Comparison of ENCODE assay signal across 9 cellular contexts in the genomic region with DNA sequence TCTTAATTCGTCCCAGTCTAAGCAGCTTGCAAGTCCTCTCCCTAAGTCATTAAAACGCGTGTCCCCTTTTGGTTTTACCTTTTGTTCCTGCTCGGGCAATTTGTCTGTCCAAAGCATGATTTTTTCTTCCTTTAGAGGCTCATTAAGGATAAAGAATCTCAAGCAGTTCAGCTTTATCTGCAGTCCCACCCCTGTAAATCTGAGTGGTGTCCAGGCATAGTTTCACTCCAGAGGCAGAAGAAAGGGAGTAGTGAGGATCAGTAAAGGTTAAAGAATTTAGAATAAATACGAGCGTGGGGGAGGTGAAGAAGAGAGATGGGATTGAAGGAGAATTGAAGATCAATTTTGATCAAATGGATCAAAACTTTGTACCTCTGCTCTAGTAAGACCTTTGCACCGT. TPM values are rescaled to one million over a fixed set of nuclear protein-coding genes. Genes with fewer than 3 reads are reported as not detected.
DNase-seq lines count a peak whose midpoint lies in the region; ATAC-seq and TF ChIP-seq lines count a peak whose summit lies in the region.
"Had no signal": no experiment of that assay in that cellular context is flagged by ENCODE, and none has a peak within 500 bp of the region (broad histone marks: within the 10 kb centered on the region; RNA-seq: fewer than 3 reads in every experiment).

No MANE protein-coding gene starts in this region.

- H3K27ac ChIP-seq in 22Rv1 (peak overlapping the region; percentile 85), HL-60 (replicated peaks) (peak overlapping the region; percentile 81), mammary epithelial cell (ENCODE audit: insufficient read depth, low read depth, low read length) (peak overlapping the region; percentile 81)

- peak overlapping the region; percentile 98 for H3K9ac ChIP-seq in mammary epithelial cell (ENCODE audit: insufficient read depth, low read length)

- CTCF ChIA-PET in mammary epithelial cell (lab: Charles Lee; ENCODE audit: low non-redundant PET) = no interaction called here

- no peak for DNase-seq in HL-60 (ENCODE audit: low read depth in 1 of 2, low spot score in 1 of 2)
- DNase-seq in mammary epithelial cell = no peak
- no peak for DNase-seq in effector CD4-positive, alpha-beta T cell
- no peak for DNase-seq in D341Med (ENCODE audit: low spot score)
- no peak for DNase-seq in SW 1271 (lab: John Stamatoyannopoulos, UW)

- no peak for ATAC-seq in HG02623 (IDR thresholded peaks at IDR 0.05; ENCODE audit: unreplicated experiment)

- H3K9me3 ChIP-seq in mammary epithelial cell (replicated peaks; ENCODE audit: insufficient read depth, low read length) = no peaks in the 10 kb centered on the region
- H3K9me3 ChIP-seq in mononuclear cell (ENCODE audit: low read depth, low read length) = no peaks in the 10 kb centered on the region

- dilution Hi-C loops in mammary epithelial cell (cut with HindIII; ENCODE audit: low sequenced_read_pairs) = loop anchor here (5.0 kb wide), 1 partner anchor 107 kb away; no protein-coding TSS in a partner anchor

- H3K4me3 ChIP-seq in HL-60 (replicated peaks; ENCODE audit: insufficient read depth, low read length) = peak overlapping the region; percentile 95
- peak overlapping the region; percentile 91 to 96 (median 93) for H3K4me3 ChIP-seq in mammary epithelial cell (replicated peaks in 1 of 3; ENCODE audit: insufficient read depth in 1 of 3, low read depth in 2 of 3, low read length in 3 of 3)
- peak overlapping the region; percentile 63 for H3K4me3 ChIP-seq in mononuclear cell (ENCODE audit: low read length)

- H4K20me1 ChIP-seq in mammary epithelial cell (ENCODE audit: insufficient read depth, low read length) = no peaks in the 10 kb centered on the region

- TF ChIP-seq CTCF in 22Rv1 (IDR thresholded peaks at IDR 0.05) (no peak), HL-60 (IDR thresholded peaks at IDR 0.05; ENCODE audit: insufficient read depth, low read length) (no peak), mammary epithelial cell (conservative IDR thresholded peaks at IDR 0.05 in 1 of 2, IDR thresholded peaks at IDR 0.05 in 1 of 2; ENCODE audit: extremely low read depth in 1 of 2, insufficient read depth in 1 of 2, low read depth in 1 of 2, low read length in 2 of 2) (no peak)

- WGBS in mammary epithelial cell (ENCODE audit: low coverage, missing lambda C conversion rate) = 40% methylated on average over 7 of the region's 7 CpGs

- peak overlapping the region; percentile 93 for H3K4me2 ChIP-seq in mammary epithelial cell (ENCODE audit: insufficient read depth, low read depth, low read length)

- in situ Hi-C loops in mammary epithelial cell (cut with MboI; ENCODE audit: low sequenced_read_pairs in 2 of 2) = no loop called here

- H3K79me2 ChIP-seq in mammary epithelial cell (ENCODE audit: insufficient read depth, low read length) = peaks cover 39% of the 10 kb centered on the region

- BruUV-seq in mammary epithelial cell (replicated peaks; lab: Mats Ljungman, UMichigan) = no TSS peak

- intact Hi-C loops in mammary epithelial cell (cut with micrococcal nuclease) = loop anchor here (10.0 kb wide), 1 partner anchor 244 kb away; the partner anchor contains the start of gene PEAR1

- H3K4me1 ChIP-seq in mammary epithelial cell (ENCODE audit: insufficient read depth, low read length) = peaks cover 39% of the 10 kb centered on the region
- H3K4me1 ChIP-seq in mononuclear cell (ENCODE audit: insufficient read depth, low read length) = peaks cover 42% of the 10 kb centered on the region

- peak overlapping the region; percentile 90 for H2AFZ ChIP-seq in mammary epithelial cell (ENCODE audit: low read depth, low read length)

- H3K36me3 ChIP-seq in mammary epithelial cell (ENCODE audit: insufficient read depth, low read length) = peaks cover 14% of the 10 kb centered on the region

- no peaks in the 10 kb centered on the region for H3K27me3 ChIP-seq in HL-60 (ENCODE audit: insufficient read depth, poor library complexity, severe bottlenecking)
- H3K27me3 ChIP-seq in mammary epithelial cell (ENCODE audit: insufficient read depth, low read length) = no peaks in the 10 kb centered on the region
- H3K27me3 ChIP-seq in mononuclear cell (ENCODE audit: insufficient read depth, low read length) = no peaks in the 10 kb centered on the region

RNA-seq across cellular contexts. Expression of gene ETV3, which starts 0.9 kb away (rescaled TPM):
- total RNA-seq in mammary epithelial cell (10 to 100 TPM; 20.5 to 34.1 TPM), mononuclear cell (101 TPM)
- polyA plus RNA-seq in mammary epithelial cell = 11.4 TPM
- 27.6 TPM for polyA minus RNA-seq in mammary epithelial cell

RNA-seq across cellular contexts. Expression of gene ETV3L, which starts 39.5 kb away (rescaled TPM):
- not detected for total RNA-seq in mammary epithelial cell
- polyA plus RNA-seq in mammary epithelial cell = not detected
- polyA minus RNA-seq in mammary epithelial cell = not detected
- total RNA-seq in mononuclear cell = 0.10 TPM
- total RNA-seq: lower leg skin had no signal
